ENCODE assay signal across 1 cellular context in the genomic region with DNA sequence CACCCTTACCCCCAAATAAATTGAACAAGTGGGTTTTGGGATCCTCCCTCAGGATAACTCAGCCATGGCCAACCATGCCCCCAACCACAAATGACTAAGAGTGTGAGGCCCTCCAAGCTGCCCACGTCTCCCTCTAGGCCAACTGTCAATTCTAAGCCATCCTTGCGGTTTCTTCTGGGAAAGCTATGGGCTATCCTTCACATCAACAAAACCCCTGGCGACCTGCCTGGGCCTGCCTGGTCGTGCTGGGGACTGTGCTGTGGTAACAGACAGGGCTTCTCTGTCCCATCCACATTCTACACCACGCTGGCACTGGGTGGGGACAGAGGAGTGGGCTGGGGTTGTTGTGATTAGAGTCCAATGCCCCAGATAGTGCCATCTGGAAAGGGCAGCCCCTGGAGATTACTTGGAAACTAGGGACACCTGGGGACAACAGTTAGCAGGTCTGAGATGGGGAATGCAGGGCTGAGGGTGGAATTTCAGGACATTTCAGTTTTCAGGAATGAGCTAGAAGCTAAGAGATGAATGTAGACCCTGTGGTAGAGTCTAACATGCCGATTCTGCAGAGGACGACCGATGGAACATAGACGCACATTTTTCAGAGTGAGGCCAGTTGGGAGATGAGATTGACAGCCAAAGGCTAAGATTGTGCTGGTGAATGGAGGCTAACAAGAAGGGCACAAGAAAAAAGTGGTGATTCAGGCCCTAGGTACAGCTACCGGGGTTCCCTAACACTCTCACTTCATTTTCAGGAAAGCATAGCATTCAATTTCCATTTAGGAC.
TF ChIP-seq lines count a peak whose summit lies in the region.

No MANE protein-coding gene starts in this region.

TF ChIP-seq in HepG2, 621 proteins besides CTCF, POLR2A, EP300 and RAD21 (continued from another document and continues in another):
- TF ChIP-seq ZHX2 (IDR thresholded peaks at IDR 0.05; ENCODE audit: low read depth) (no peak), ZHX2 (CRISPR knock-in tag; IDR thresholded peaks at IDR 0.05; ENCODE audit: borderline replicate concordance) (no peak), ZNF839 (CRISPR knock-in tag; IDR thresholded peaks at IDR 0.05; ENCODE audit: borderline replicate concordance) (no peak), HDAC6 (IDR thresholded peaks at IDR 0.05; ENCODE audit: low read depth, low read length) (no peak), PHF8 (CRISPR knock-in tag; IDR thresholded peaks at IDR 0.05) (no peak), ONECUT2 (CRISPR knock-in tag; IDR thresholded peaks at IDR 0.05) (no peak), ZNF383 (CRISPR knock-in tag; IDR thresholded peaks at IDR 0.05; ENCODE audit: borderline replicate concordance) (no peak), ZNF251 (CRISPR knock-in tag; IDR thresholded peaks at IDR 0.05) (no peak), PCBP2 (optimal IDR thresholded peaks at IDR 0.05; ENCODE audit: low read depth, low read length, poor library complexity, severe bottlenecking) (no peak), MEIS2 (CRISPR knock-in tag; IDR thresholded peaks at IDR 0.05) (no peak), AHR (CRISPR knock-in tag; IDR thresholded peaks at IDR 0.05) (no peak), PHF21A (CRISPR knock-in tag; IDR thresholded peaks at IDR 0.05) (no peak), ZBTB38 (CRISPR knock-in tag; IDR thresholded peaks at IDR 0.05) (0 out of 2 replicates have a peak, but pooled peaks have one; percentile 22), DBP (CRISPR knock-in tag; IDR thresholded peaks at IDR 0.05; ENCODE audit: not compliant biosample characterization) (no peak), NFAT5 (CRISPR knock-in tag; IDR thresholded peaks at IDR 0.05) (no peak), MATR3 (CRISPR knock-in tag; IDR thresholded peaks at IDR 0.05) (no peak), ZNF678 (CRISPR knock-in tag; IDR thresholded peaks at IDR 0.05) (no peak), LCORL (IDR thresholded peaks at IDR 0.05) (no peak), LCORL (CRISPR knock-in tag; IDR thresholded peaks at IDR 0.05) (0 out of 2 replicates have a peak, but pooled peaks have one; percentile 49), JUND (CRISPR knock-in tag; IDR thresholded peaks at IDR 0.05) (no peak), CENPT (CRISPR knock-in tag; IDR thresholded peaks at IDR 0.05; ENCODE audit: low read depth) (no peak), CREM (IDR thresholded peaks at IDR 0.05) (no peak), CREM (CRISPR knock-in tag; IDR thresholded peaks at IDR 0.05) (no peak)
- TF ChIP-seq, protein P1, sequence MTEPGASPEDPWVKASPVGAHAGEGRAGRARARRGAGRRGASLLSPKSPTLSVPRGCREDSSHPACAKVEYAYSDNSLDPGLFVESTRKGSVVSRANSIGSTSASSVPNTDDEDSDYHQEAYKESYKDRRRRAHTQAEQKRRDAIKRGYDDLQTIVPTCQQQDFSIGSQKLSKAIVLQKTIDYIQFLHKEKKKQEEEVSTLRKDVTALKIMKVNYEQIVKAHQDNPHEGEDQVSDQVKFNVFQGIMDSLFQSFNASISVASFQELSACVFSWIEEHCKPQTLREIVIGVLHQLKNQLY (CRISPR knock-in tag; IDR thresholded peaks at IDR 0.05): no peak
- TF ChIP-seq, protein P2, sequence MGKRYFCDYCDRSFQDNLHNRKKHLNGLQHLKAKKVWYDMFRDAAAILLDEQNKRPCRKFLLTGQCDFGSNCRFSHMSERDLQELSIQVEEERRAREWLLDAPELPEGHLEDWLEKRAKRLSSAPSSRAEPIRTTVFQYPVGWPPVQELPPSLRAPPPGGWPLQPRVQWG (CRISPR knock-in tag; IDR thresholded peaks at IDR 0.05; ENCODE audit: borderline replicate concordance, low read depth): no peak
- TF ChIP-seq, protein P3, sequence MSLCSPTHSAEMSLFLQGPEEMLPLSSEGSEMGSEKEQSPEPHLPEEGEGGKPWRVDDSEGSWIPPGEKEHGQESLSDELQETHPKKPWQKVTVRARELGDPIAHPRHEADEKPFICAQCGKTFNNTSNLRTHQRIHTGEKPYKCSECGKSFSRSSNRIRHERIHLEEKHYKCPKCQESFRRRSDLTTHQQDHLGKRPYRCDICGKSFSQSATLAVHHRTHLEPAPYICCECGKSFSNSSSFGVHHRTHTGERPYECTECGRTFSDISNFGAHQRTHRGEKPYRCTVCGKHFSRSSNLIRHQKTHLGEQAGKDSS (CRISPR knock-in tag; IDR thresholded peaks at IDR 0.05; ENCODE audit: borderline replicate concordance, low read depth): 0 out of 2 replicates have a peak, but pooled peaks have one; percentile 18
- TF ChIP-seq, protein P4, sequence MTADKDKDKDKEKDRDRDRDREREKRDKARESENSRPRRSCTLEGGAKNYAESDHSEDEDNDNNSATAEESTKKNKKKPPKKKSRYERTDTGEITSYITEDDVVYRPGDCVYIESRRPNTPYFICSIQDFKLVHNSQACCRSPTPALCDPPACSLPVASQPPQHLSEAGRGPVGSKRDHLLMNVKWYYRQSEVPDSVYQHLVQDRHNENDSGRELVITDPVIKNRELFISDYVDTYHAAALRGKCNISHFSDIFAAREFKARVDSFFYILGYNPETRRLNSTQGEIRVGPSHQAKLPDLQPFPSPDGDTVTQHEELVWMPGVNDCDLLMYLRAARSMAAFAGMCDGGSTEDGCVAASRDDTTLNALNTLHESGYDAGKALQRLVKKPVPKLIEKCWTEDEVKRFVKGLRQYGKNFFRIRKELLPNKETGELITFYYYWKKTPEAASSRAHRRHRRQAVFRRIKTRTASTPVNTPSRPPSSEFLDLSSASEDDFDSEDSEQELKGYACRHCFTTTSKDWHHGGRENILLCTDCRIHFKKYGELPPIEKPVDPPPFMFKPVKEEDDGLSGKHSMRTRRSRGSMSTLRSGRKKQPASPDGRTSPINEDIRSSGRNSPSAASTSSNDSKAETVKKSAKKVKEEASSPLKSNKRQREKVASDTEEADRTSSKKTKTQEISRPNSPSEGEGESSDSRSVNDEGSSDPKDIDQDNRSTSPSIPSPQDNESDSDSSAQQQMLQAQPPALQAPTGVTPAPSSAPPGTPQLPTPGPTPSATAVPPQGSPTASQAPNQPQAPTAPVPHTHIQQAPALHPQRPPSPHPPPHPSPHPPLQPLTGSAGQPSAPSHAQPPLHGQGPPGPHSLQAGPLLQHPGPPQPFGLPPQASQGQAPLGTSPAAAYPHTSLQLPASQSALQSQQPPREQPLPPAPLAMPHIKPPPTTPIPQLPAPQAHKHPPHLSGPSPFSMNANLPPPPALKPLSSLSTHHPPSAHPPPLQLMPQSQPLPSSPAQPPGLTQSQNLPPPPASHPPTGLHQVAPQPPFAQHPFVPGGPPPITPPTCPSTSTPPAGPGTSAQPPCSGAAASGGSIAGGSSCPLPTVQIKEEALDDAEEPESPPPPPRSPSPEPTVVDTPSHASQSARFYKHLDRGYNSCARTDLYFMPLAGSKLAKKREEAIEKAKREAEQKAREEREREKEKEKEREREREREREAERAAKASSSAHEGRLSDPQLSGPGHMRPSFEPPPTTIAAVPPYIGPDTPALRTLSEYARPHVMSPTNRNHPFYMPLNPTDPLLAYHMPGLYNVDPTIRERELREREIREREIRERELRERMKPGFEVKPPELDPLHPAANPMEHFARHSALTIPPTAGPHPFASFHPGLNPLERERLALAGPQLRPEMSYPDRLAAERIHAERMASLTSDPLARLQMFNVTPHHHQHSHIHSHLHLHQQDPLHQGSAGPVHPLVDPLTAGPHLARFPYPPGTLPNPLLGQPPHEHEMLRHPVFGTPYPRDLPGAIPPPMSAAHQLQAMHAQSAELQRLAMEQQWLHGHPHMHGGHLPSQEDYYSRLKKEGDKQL (CRISPR knock-in tag; IDR thresholded peaks at IDR 0.05; ENCODE audit: low read depth): no peak
- TF ChIP-seq, protein P5, sequence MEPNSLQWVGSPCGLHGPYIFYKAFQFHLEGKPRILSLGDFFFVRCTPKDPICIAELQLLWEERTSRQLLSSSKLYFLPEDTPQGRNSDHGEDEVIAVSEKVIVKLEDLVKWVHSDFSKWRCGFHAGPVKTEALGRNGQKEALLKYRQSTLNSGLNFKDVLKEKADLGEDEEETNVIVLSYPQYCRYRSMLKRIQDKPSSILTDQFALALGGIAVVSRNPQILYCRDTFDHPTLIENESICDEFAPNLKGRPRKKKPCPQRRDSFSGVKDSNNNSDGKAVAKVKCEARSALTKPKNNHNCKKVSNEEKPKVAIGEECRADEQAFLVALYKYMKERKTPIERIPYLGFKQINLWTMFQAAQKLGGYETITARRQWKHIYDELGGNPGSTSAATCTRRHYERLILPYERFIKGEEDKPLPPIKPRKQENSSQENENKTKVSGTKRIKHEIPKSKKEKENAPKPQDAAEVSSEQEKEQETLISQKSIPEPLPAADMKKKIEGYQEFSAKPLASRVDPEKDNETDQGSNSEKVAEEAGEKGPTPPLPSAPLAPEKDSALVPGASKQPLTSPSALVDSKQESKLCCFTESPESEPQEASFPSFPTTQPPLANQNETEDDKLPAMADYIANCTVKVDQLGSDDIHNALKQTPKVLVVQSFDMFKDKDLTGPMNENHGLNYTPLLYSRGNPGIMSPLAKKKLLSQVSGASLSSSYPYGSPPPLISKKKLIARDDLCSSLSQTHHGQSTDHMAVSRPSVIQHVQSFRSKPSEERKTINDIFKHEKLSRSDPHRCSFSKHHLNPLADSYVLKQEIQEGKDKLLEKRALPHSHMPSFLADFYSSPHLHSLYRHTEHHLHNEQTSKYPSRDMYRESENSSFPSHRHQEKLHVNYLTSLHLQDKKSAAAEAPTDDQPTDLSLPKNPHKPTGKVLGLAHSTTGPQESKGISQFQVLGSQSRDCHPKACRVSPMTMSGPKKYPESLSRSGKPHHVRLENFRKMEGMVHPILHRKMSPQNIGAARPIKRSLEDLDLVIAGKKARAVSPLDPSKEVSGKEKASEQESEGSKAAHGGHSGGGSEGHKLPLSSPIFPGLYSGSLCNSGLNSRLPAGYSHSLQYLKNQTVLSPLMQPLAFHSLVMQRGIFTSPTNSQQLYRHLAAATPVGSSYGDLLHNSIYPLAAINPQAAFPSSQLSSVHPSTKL (CRISPR knock-in tag; IDR thresholded peaks at IDR 0.05): no peak
